In the genomic region with DNA sequence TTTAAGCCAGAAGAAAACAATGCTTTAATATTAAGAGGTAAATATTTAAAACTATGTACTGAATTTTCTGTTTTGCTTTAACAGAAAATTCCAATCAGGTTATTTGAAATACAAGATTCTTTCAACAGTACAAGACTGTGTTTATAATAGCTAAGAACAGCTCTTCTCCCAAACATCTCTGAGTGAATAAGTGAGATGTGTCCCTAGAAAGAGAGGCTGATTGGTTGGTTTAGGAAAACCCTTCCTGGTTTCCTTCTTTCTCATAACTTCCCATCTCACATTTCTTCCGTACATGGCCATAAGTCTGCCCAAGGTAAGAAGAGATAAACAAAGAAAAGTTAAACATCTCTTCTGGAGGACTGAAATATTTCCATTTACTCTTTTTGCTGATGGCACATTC, we compare ENCODE assay signal across 17 cellular contexts.
DNase-seq lines count a peak whose midpoint lies in the region; ATAC-seq and TF ChIP-seq lines count a peak whose summit lies in the region.
"Had no signal": no experiment of that assay in that cellular context is flagged by ENCODE, and none has a peak within 500 bp of the region (broad histone marks: within the 10 kb centered on the region; RNA-seq: fewer than 3 reads in every experiment).

No MANE protein-coding gene starts in this region.

- H3K27ac Mint-ChIP-seq in activated CD4-positive, alpha-beta T cell treated with anti-CD3 and anti-CD28 coated beads, Interleukin-2, amount 10 ng/mL, durations not matched to agents 24 days and 14 days, result no peak overlapping the region
- no peak overlapping the region for H3K27ac Mint-ChIP-seq in activated CD4-positive, alpha-beta T cell treated with anti-CD3 and anti-CD28 coated beads, Interleukin-2, amount 10 ng/mL, durations not matched to agents 7 days and 5 days
- peak overlapping the region; percentile 30 for H3K27ac Mint-ChIP-seq in mesothelial cell of epicardium
- H3K27ac Mint-ChIP-seq: CD4-positive, alpha-beta T cell; type B pancreatic cell had no signal

- no peaks in the 10 kb centered on the region for H3K9me3 Mint-ChIP-seq in activated CD4-positive, alpha-beta T cell treated with anti-CD3 and anti-CD28 coated beads, Interleukin-2, amount 10 ng/mL, durations not matched to agents 24 days and 14 days
- peaks cover 4% of the 10 kb centered on the region for H3K9me3 Mint-ChIP-seq in activated CD4-positive, alpha-beta T cell treated with anti-CD3 and anti-CD28 coated beads, Interleukin-2, amount 10 ng/mL, durations not matched to agents 7 days and 5 days
- peaks cover 13% of the 10 kb centered on the region for H3K9me3 Mint-ChIP-seq in mesothelial cell of epicardium

- CTCF ChIA-PET in activated CD4-positive, alpha-beta T cell treated with anti-CD3 and anti-CD28 coated beads, Interleukin-2, amount 10 ng/mL, durations not matched to agents 7 days and 5 days (lab: Charles Lee), result no interaction called here

- peaks cover 9% of the 10 kb centered on the region for H3K36me3 Mint-ChIP-seq in activated CD4-positive, alpha-beta T cell treated with anti-CD3 and anti-CD28 coated beads, Interleukin-2, amount 10 ng/mL, durations not matched to agents 24 days and 14 days (ENCODE audit: low read depth)
- peaks cover 21% of the 10 kb centered on the region for H3K36me3 Mint-ChIP-seq in activated CD4-positive, alpha-beta T cell treated with anti-CD3 and anti-CD28 coated beads, Interleukin-2, amount 10 ng/mL, durations not matched to agents 7 days and 5 days (ENCODE audit: low read depth)
- peaks cover 17% of the 10 kb centered on the region for H3K36me3 Mint-ChIP-seq in mesothelial cell of epicardium

- intact Hi-C loops in activated CD4-positive, alpha-beta T cell treated with anti-CD3 and anti-CD28 coated beads, Interleukin-2, amount 10 ng/mL, durations not matched to agents 24 days and 14 days (cut with micrococcal nuclease), result loop anchor here (1.0 kb wide), 1 partner anchor 444 kb away; no protein-coding TSS in a partner anchor
- intact Hi-C loops in head of caudate nucleus (cut with DNase I), result no loop called here

- DNase-seq in activated CD4-positive, alpha-beta T cell treated with anti-CD3 and anti-CD28 coated beads, Interleukin-2, amount 10 ng/mL, durations not matched to agents 24 days and 14 days, result no peak
- DNase-seq in activated CD4-positive, alpha-beta T cell treated with anti-CD3 and anti-CD28 coated beads, Interleukin-2, amount 10 ng/mL, durations not matched to agents 7 days and 5 days, result no peak
- peak; percentile 43 for DNase-seq in NCI-H69 (lab: John Stamatoyannopoulos, UW)
- DNase-seq in choroid plexus epithelial cell (ENCODE audit: low read depth), result peak; percentile 47
- DNase-seq in mesothelial cell of epicardium (ENCODE audit: low spot score in 2 of 2, unreplicated experiment in 2 of 2), result no peak
- no peak for DNase-seq in C1 segment of cervical spinal cord (lab: John Stamatoyannopoulos, UW)
- no peak for DNase-seq in head of caudate nucleus
- DNase-seq: activated naive CD4-positive, alpha-beta T cell; CD4-positive, alpha-beta T cell; lower lobe of right lung; MG63; NCI-H1694; pancreas; Right ventricle myocardium superior; stomach had no signal

- no peak overlapping the region for H3K4me3 ChIP-seq in choroid plexus epithelial cell (ENCODE audit: low read depth, low read length)
- H3K4me3 ChIP-seq: lower lobe of right lung, MG63, pancreas, stomach had no signal

- TF ChIP-seq CTCF in choroid plexus epithelial cell (conservative IDR thresholded peaks at IDR 0.05; ENCODE audit: low read depth, low read length) (no peak), mesothelial cell of epicardium (IDR thresholded peaks at IDR 0.05; ENCODE audit: unreplicated experiment) (no peak)

- H3K27me3 Mint-ChIP-seq in activated CD4-positive, alpha-beta T cell treated with anti-CD3 and anti-CD28 coated beads, Interleukin-2, amount 10 ng/mL, durations not matched to agents 24 days and 14 days, result no peaks in the 10 kb centered on the region
- no peaks in the 10 kb centered on the region for H3K27me3 Mint-ChIP-seq in activated CD4-positive, alpha-beta T cell treated with anti-CD3 and anti-CD28 coated beads, Interleukin-2, amount 10 ng/mL, durations not matched to agents 7 days and 5 days
- no peaks in the 10 kb centered on the region for H3K27me3 Mint-ChIP-seq in mesothelial cell of epicardium (ENCODE audit: low read depth)
- H3K27me3 Mint-ChIP-seq: CD4-positive, alpha-beta T cell; type B pancreatic cell had no signal

- ATAC-seq in GM21786 (IDR thresholded peaks at IDR 0.05; ENCODE audit: unreplicated experiment), result no peak
- ATAC-seq: lower lobe of right lung had no signal

- POLR2A ChIA-PET in activated CD4-positive, alpha-beta T cell treated with anti-CD3 and anti-CD28 coated beads, Interleukin-2, amount 10 ng/mL, durations not matched to agents 7 days and 5 days (lab: Charles Lee), result no interaction called here

- peaks cover 23% of the 10 kb centered on the region for H3K4me1 Mint-ChIP-seq in activated CD4-positive, alpha-beta T cell treated with anti-CD3 and anti-CD28 coated beads, Interleukin-2, amount 10 ng/mL, durations not matched to agents 24 days and 14 days
- peaks cover 12% of the 10 kb centered on the region for H3K4me1 Mint-ChIP-seq in activated CD4-positive, alpha-beta T cell treated with anti-CD3 and anti-CD28 coated beads, Interleukin-2, amount 10 ng/mL, durations not matched to agents 7 days and 5 days
- H3K4me1 Mint-ChIP-seq in mesothelial cell of epicardium, result peaks cover 15% of the 10 kb centered on the region

- peak overlapping the region; percentile 4 for H3K4me3 Mint-ChIP-seq in activated CD4-positive, alpha-beta T cell treated with anti-CD3 and anti-CD28 coated beads, Interleukin-2, amount 10 ng/mL, durations not matched to agents 24 days and 14 days
- no peak overlapping the region for H3K4me3 Mint-ChIP-seq in activated CD4-positive, alpha-beta T cell treated with anti-CD3 and anti-CD28 coated beads, Interleukin-2, amount 10 ng/mL, durations not matched to agents 7 days and 5 days
- no peak overlapping the region for H3K4me3 Mint-ChIP-seq in mesothelial cell of epicardium
- H3K4me3 Mint-ChIP-seq: CD4-positive, alpha-beta T cell had no signal

Comparison
In these comparisons a context has a peak if more than half of its experiments do, and no peak if none do; other contexts are left out.
1. DNase-seq: peak in NCI-H69 (single experiment) and choroid plexus epithelial cell (single experiment); none in activated CD4-positive, alpha-beta T cell treated with anti-CD3 and anti-CD28 coated beads, Interleukin-2, amount 10 ng/mL, durations not matched to agents 24 days and 14 days (single experiment), activated CD4-positive, alpha-beta T cell treated with anti-CD3 and anti-CD28 coated beads, Interleukin-2, amount 10 ng/mL, durations not matched to agents 7 days and 5 days (single experiment), mesothelial cell of epicardium (0 of 2), C1 segment of cervical spinal cord (0 of 14) and head of caudate nucleus (0 of 42).